8 cellular contexts compared by ENCODE assay signal in genomic region chr2:219230201-219230540, GRCh38.
DNase-seq lines count a peak whose midpoint lies in the region; ATAC-seq and TF ChIP-seq lines count a peak whose summit lies in the region.

No MANE protein-coding gene starts in this region.

- peak overlapping the region; percentile 95 for H3K27ac ChIP-seq in RWPE1
- peak overlapping the region; percentile 75 for H3K27ac ChIP-seq in caudate nucleus (ENCODE audit: low read depth, low read length)

- CTCF ChIA-PET in RWPE1 (lab: Yijun Ruan, JAX), result interaction anchor here (0.6 to 1.5 kb wide), 6 partner anchors 14 to 200 kb away, joined by 3 to 5 read pairs (median 4); no protein-coding TSS in a partner anchor

- ATAC-seq in HG02610 (IDR thresholded peaks at IDR 0.05; ENCODE audit: unreplicated experiment) (peak; percentile 27), GM19463 (IDR thresholded peaks at IDR 0.05; ENCODE audit: unreplicated experiment) (no peak)

- no peak for TF ChIP-seq CTCF in RWPE1 (conservative IDR thresholded peaks at IDR 0.05; ENCODE audit: low read depth)

- POLR2A ChIA-PET in RWPE1 (lab: Yijun Ruan, JAX; ENCODE audit: low non-redundant PET), result interaction anchor here (1.6 kb wide), 1 partner anchor 19 kb away, joined by 7 read pairs; no protein-coding TSS in a partner anchor

- peak; percentile 65 for DNase-seq in EH (ENCODE audit: low read depth)
- DNase-seq in RWPE1 (ENCODE audit: low spot score), result peak; percentile 51
- DNase-seq in caudate nucleus (lab: John Stamatoyannopoulos, UW), result peak in 3 of 61 donors; percentile 21 to 71 (median 38)
- peak; percentile 67 for DNase-seq in kidney glomerular epithelial cell (lab: John Stamatoyannopoulos, UW)
- peak; percentile 60 for DNase-seq in stimulated activated CD4-positive, alpha-beta T cell treated with anti-CD3 and anti-CD28 coated beads, Interleukin-4, amount 100 ng/mL, for 24 hours
- no peak for DNase-seq in NCI-H2107 treated with DMSO at 0.1 percent for 48 hours (lab: John Stamatoyannopoulos, UW; ENCODE audit: unreplicated experiment)
